In the genomic region with DNA sequence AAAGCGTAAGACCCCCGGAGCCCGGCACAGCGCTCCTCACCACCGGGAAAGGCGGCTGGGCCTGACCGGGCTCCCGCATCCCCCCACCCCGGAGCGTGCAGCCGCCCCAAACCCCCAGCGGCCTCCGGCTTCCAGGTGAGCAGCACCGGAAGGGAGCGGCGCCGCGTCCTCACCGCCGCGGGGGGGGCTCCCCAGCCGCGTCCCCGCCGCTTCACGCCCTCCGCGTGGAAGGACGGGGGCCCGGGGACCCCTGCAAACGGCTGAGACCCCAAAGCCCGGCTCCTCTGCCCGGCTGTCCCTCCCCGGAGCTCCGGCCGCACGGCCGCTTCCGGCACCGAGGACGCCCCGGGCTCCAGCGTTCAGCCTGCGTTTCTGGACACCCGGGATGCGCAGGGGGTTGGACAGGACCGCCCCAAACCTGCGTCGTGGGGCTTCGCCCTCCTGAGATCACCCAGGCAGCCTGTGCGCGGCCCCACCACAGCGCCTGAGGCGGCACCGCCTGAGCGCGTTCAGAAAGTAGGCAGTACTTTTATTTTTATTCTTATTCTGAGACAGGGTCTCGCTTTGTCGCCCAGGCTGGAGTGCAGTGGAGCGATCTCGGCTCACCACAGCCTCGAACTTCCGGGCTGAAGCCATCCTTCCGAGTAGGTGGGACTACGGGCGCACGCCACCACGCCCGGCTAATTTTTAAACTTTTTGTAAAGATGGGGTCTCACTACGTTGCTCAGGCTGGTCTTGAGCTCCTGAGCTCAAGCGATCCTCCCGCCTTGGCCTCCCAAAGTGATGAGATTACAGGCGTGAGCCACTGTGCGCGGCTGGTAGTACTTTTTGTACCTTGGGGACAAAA, we compare ENCODE assay signal across 8 cellular contexts. TPM values are rescaled to one million over a fixed set of nuclear protein-coding genes. Genes with fewer than 3 reads are reported as not detected.
DNase-seq lines count a peak whose midpoint lies in the region; ATAC-seq, FAIRE-seq and TF ChIP-seq lines count a peak whose summit lies in the region.

No MANE protein-coding gene starts in this region.

- H3K9ac ChIP-seq in GM12878 (ENCODE audit: control insufficient read depth, insufficient read depth, low read length): peak overlapping the region; percentile 100

- H3K9me3 ChIP-seq in GM12878 (replicated peaks; ENCODE audit: control insufficient read depth, insufficient read depth, low read length): no peaks in the 10 kb centered on the region; the same call in 2 of the 3 replicates

- POLR2A ChIA-PET in GM12878 (lab: Charles Lee): interaction anchor here (0.6 to 4.9 kb wide), 11 partner anchors 9 to 269 kb away, joined by 3 to 75 read pairs (median 5); a partner anchor contains a TSS

- no peaks in the 10 kb centered on the region for H4K20me1 ChIP-seq in GM12878 (ENCODE audit: control insufficient read depth, insufficient read depth)

- in situ Hi-C loops in SK-MEL-5 (cut with HindIII; ENCODE audit: low pct_unique_long_range_greater_than_20kb, low sequenced_read_pairs) (no loop called here), GM12878 (cut with MboI) (no loop called here)

- H3K27ac ChIP-seq in GM12878 (ENCODE audit: control insufficient read depth, insufficient read depth): peak overlapping the region; percentile 100

- intact Hi-C loops in GM12878 (cut with micrococcal nuclease; ENCODE audit: unreplicated experiment): loop anchor here (1.0 kb wide), 2 partner anchors 21 to 27 kb away; no protein-coding TSS in a partner anchor

- peak; percentile 24 to 51; a peak in 1 of 4 replicates for TF ChIP-seq EP300 in GM12878 (IDR thresholded peaks at IDR 0.05; ENCODE audit: borderline replicate concordance in 1 of 2, control insufficient read depth in 1 of 2, low read depth in 2 of 2, low read length in 2 of 2)

- SMC1A ChIA-PET in GM12878 (lab: Charles Lee; ENCODE audit: uncharacterized antibody, unreplicated experiment): interaction anchor here (0.7 to 11.0 kb wide), 10 partner anchors 9 to 28 kb away, joined by 3 to 112 read pairs (median 6); no protein-coding TSS in a partner anchor

- BruUV-seq in GM12878 (replicated peaks; lab: Mats Ljungman, UMichigan): no TSS peak

- ATAC-seq in GM19455 (IDR thresholded peaks at IDR 0.05; ENCODE audit: unreplicated experiment) (peak; percentile 61), HG03521 (IDR thresholded peaks at IDR 0.05; ENCODE audit: unreplicated experiment) (peak; percentile 47), GM12878 (peak; percentile 83)

- DNase-seq in DMS53 (lab: John Stamatoyannopoulos, UW) (peak; percentile 78), SK-MEL-5 (ENCODE audit: low read depth, low spot score) (peak; percentile 62), GM12878 (ENCODE audit: low read depth, low spot score) (peak; percentile 74), iPS-NIHi7 (ENCODE audit: extremely low spot score) (peak; percentile 68), GDM1 (lab: John Stamatoyannopoulos, UW) (no peak)
- DNase-seq in stimulated activated CD8-positive, alpha-beta memory T cell treated with anti-CD3 and anti-CD28 coated beads, Interleukin-12 subunit alpha, Interleukin-12 subunit beta, amount 100 ng/mL, for 4 hours (ENCODE audit: low read depth): peak; percentile 19

- RAD21 ChIA-PET in GM12878 (lab: Charles Lee; ENCODE audit: unreplicated experiment): interaction anchor here (0.9 to 5.8 kb wide), 5 partner anchors 9 to 27 kb away, joined by 5 to 52 read pairs (median 7); no protein-coding TSS in a partner anchor

- no peaks in the 10 kb centered on the region for H3K27me3 ChIP-seq in GM12878 (replicated peaks in 1 of 2; ENCODE audit: control insufficient read depth in 2 of 2, insufficient read depth in 2 of 2, low read length in 1 of 2)

- CTCF ChIA-PET in GM12878 (lab: Yijun Ruan, JAX): interaction anchor here (1.0 to 4.5 kb wide), 5 partner anchors 17 to 220 kb away, joined by 3 to 22 read pairs (median 18); no protein-coding TSS in a partner anchor

- peak overlapping the region; percentile 22 for H2AFZ ChIP-seq in GM12878 (ENCODE audit: control insufficient read depth, low read depth, low read length)

- H3K4me2 ChIP-seq in GM12878 (ENCODE audit: control insufficient read depth, insufficient read depth): peak overlapping the region; percentile 89

- no peak for TF ChIP-seq CTCF in GM12878 (IDR thresholded peaks at IDR 0.05 in 2 of 3, conservative IDR thresholded peaks at IDR 0.05 in 1 of 3; ENCODE audit: control insufficient read depth in 2 of 3, extremely low read depth in 1 of 3, insufficient read depth in 1 of 3, low read depth in 3 of 3, low read length in 3 of 3)

- FAIRE-seq in GM12878 (lab: Jason Lieb, UNC): peak; percentile 62

- H3K36me3 ChIP-seq in GM12878 (ENCODE audit: control insufficient read depth in 2 of 2, insufficient read depth in 2 of 2, low read length in 1 of 2): no peaks in the 10 kb centered on the region

- H3K79me2 ChIP-seq in GM12878 (ENCODE audit: control insufficient read depth, insufficient read depth, low read length): peaks cover 40% of the 10 kb centered on the region

- WGBS in GM12878 (ENCODE audit: insufficient coverage, insufficient replicate concordance, low lambda C conversion rate, missing lambda C conversion rate): under 1% methylated on average over 62 of the region's 75 CpGs

- peaks cover 53% of the 10 kb centered on the region for H3K4me1 ChIP-seq in GM12878 (ENCODE audit: control insufficient read depth, insufficient read depth, low read length)

- TF ChIP-seq POLR2A in GM12878 (IDR thresholded peaks at IDR 0.05; ENCODE audit: low read depth, low read length): peak; percentile 78

- H3K4me3 ChIP-seq in GM12878: peak overlapping the region; percentile 82

- peak; percentile 25; the same call in 1 of the 2 replicates for TF ChIP-seq RAD21 in GM12878 (IDR thresholded peaks at IDR 0.05; ENCODE audit: insufficient read depth, low read depth, low read length)

TF ChIP-seq in GM12878, 131 proteins besides CTCF, POLR2A, EP300 and RAD21 (continues in another document):
- TF ChIP-seq BACH1 (IDR thresholded peaks at IDR 0.05; ENCODE audit: borderline replicate concordance) (peak; percentile 57; the same call in 1 of the 2 replicates), SMARCA5 (IDR thresholded peaks at IDR 0.05) (peak; percentile 81), CREM (IDR thresholded peaks at IDR 0.05; ENCODE audit: low read depth) (peak; percentile 67), NRF1 (conservative IDR thresholded peaks at IDR 0.05; ENCODE audit: low read depth, low read length) (peak; percentile 47), ZSCAN29 (IDR thresholded peaks at IDR 0.05) (0 out of 2 replicates have a peak, but pooled peaks have one; percentile 29), IKZF1 (conservative IDR thresholded peaks at IDR 0.05) (peak; percentile 78)
- TF ChIP-seq, protein P1, sequence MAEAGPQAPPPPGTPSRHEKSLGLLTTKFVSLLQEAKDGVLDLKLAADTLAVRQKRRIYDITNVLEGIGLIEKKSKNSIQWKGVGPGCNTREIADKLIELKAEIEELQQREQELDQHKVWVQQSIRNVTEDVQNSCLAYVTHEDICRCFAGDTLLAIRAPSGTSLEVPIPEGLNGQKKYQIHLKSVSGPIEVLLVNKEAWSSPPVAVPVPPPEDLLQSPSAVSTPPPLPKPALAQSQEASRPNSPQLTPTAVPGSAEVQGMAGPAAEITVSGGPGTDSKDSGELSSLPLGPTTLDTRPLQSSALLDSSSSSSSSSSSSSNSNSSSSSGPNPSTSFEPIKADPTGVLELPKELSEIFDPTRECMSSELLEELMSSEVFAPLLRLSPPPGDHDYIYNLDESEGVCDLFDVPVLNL (IDR thresholded peaks at IDR 0.05; ENCODE audit: low read depth, low read length): no peak
- TF ChIP-seq, protein P2, sequence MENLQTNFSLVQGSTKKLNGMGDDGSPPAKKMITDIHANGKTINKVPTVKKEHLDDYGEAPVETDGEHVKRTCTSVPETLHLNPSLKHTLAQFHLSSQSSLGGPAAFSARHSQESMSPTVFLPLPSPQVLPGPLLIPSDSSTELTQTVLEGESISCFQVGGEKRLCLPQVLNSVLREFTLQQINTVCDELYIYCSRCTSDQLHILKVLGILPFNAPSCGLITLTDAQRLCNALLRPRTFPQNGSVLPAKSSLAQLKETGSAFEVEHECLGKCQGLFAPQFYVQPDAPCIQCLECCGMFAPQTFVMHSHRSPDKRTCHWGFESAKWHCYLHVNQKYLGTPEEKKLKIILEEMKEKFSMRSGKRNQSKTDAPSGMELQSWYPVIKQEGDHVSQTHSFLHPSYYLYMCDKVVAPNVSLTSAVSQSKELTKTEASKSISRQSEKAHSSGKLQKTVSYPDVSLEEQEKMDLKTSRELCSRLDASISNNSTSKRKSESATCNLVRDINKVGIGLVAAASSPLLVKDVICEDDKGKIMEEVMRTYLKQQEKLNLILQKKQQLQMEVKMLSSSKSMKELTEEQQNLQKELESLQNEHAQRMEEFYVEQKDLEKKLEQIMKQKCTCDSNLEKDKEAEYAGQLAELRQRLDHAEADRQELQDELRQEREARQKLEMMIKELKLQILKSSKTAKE (IDR thresholded peaks at IDR 0.05; ENCODE audit: low read depth, poor library complexity, severe bottlenecking): peak; percentile 72

RNA-seq across cellular contexts. Expression of a gene that starts 51.6 kb away (rescaled TPM):
- 41.3 and 41.9 TPM in 2 replicates for total RNA-seq in SK-MEL-5 (2014; rRNA removed; shearing (Covaris generic))
- polyA plus RNA-seq in SK-MEL-5 (2015; cell fraction: cytosol; rRNA removed): 14.4 and 14.7 TPM in 2 replicates
- 30.6 and 42.1 TPM in 2 replicates for polyA plus RNA-seq in SK-MEL-5 (2015; cell fraction: nucleus; rRNA removed)
- total RNA-seq in GM12878 (2013; cell fraction: nucleolus; rRNA removed): 46.6 and 51.1 TPM in 2 replicates
- total RNA-seq in GM12878 (2014; rRNA removed) (47.8 and 65.9 TPM in 2 replicates), GM12878 (2014; rRNA removed; fragmentation: Illumina TruSeq; extraction: Trizol) (68.4 and 71.7 TPM in 2 replicates), GM12878 (2021) (48.1 and 48.2 TPM in 2 replicates)
- polyA plus RNA-seq in GM12878 (2011; ENCODE audit: low read depth): 14.3 TPM
- polyA plus RNA-seq in GM12878 (2011; rRNA removed) (23.0 and 34.7 TPM in 2 replicates), GM12878 (2014; fragmentation: Illumina TruSeq; extraction: Trizol) (49.3 and 62.5 TPM in 2 replicates), GM12878 (2014; fragmentation: Nextera tagmentation; extraction: Ambion mirVana) (10 to 100 TPM; 25.3 to 28.2 TPM), GM12878 (2014; rRNA removed) (34.6 and 42.3 TPM in 2 replicates), GM12878 (2016; fragmentation: Nextera tagmentation; extraction: Ambion mirVana) (10 to 100 TPM; 41.9 to 45.5 TPM)
- 13.1 and 15.1 TPM in 2 replicates for polyA plus RNA-seq in GM12878 (2011; cell fraction: cytosol; rRNA removed)
- 22.6 and 29.1 TPM in 2 replicates for polyA plus RNA-seq in GM12878 (2011; cell fraction: nucleus; rRNA removed)
- 28.7 and 29.9 TPM in 2 replicates for polyA plus RNA-seq in GM12878 (2012)
- 42.4 and 53.2 TPM in 2 replicates for polyA minus RNA-seq in GM12878 (2011; rRNA and poly(A)+ RNA removed)
- polyA minus RNA-seq in GM12878 (2011; cell fraction: cytosol; rRNA and poly(A)+ RNA removed): 6.0 and 13.4 TPM in 2 replicates
- polyA minus RNA-seq in GM12878 (2011; cell fraction: nucleus; rRNA and poly(A)+ RNA removed): 8.2 and 12.5 TPM in 2 replicates
